Comparison of ENCODE assay signal across 1 cellular context in genomic region chr12:104131609-104132008, GRCh38.
TF ChIP-seq lines count a peak whose summit lies in the region.

No MANE protein-coding gene starts in this region.

TF ChIP-seq in HepG2, 621 proteins besides CTCF, POLR2A, EP300 and RAD21 (continued from another document and continues in another):
- TF ChIP-seq ZNF574 (CRISPR knock-in tag; IDR thresholded peaks at IDR 0.05) (no peak), GABPA (IDR thresholded peaks at IDR 0.05; ENCODE audit: low read depth, low read length) (no peak), GABPA (CRISPR knock-in tag; IDR thresholded peaks at IDR 0.05; ENCODE audit: low read depth) (no peak), ZNF281 (CRISPR knock-in tag; IDR thresholded peaks at IDR 0.05; ENCODE audit: borderline replicate concordance) (peak; percentile 51; the same call in 1 of the 2 replicates), AGO2 (optimal IDR thresholded peaks at IDR 0.05; ENCODE audit: low read depth, low read length) (no peak), TARDBP (CRISPR knock-in tag; IDR thresholded peaks at IDR 0.05) (peak; percentile 61; the same call in 1 of the 2 replicates), LRRFIP1 (CRISPR knock-in tag; conservative IDR thresholded peaks at IDR 0.05) (no peak), PREB (CRISPR knock-in tag; IDR thresholded peaks at IDR 0.05) (no peak), SMARCC2 (IDR thresholded peaks at IDR 0.05) (no peak), GPN1 (CRISPR knock-in tag; IDR thresholded peaks at IDR 0.05; ENCODE audit: borderline replicate concordance) (no peak), MTA3 (CRISPR knock-in tag; IDR thresholded peaks at IDR 0.05) (no peak), PHF21A (CRISPR knock-in tag; IDR thresholded peaks at IDR 0.05) (peak; percentile 57; the same call in 1 of the 2 replicates), THAP8 (CRISPR knock-in tag; IDR thresholded peaks at IDR 0.05; ENCODE audit: borderline replicate concordance) (no peak), TFE3 (CRISPR knock-in tag; IDR thresholded peaks at IDR 0.05) (no peak; the same call in 1 of the 2 replicates), FOXC1 (CRISPR knock-in tag; IDR thresholded peaks at IDR 0.05; ENCODE audit: borderline replicate concordance) (no peak), RORA (CRISPR knock-in tag; IDR thresholded peaks at IDR 0.05) (no peak), ARNTL (CRISPR knock-in tag; IDR thresholded peaks at IDR 0.05) (peak; percentile 81), NFYC (CRISPR knock-in tag; IDR thresholded peaks at IDR 0.05) (no peak), TBX2 (CRISPR knock-in tag; IDR thresholded peaks at IDR 0.05; ENCODE audit: borderline replicate concordance) (peak; percentile 48; the same call in 1 of the 2 replicates), RXRB (CRISPR knock-in tag; IDR thresholded peaks at IDR 0.05; ENCODE audit: borderline replicate concordance) (peak; percentile 98), ZNF563 (CRISPR knock-in tag; IDR thresholded peaks at IDR 0.05) (no peak), LBX2 (CRISPR knock-in tag; IDR thresholded peaks at IDR 0.05; ENCODE audit: borderline replicate concordance) (no peak), MZF1 (CRISPR knock-in tag; IDR thresholded peaks at IDR 0.05; ENCODE audit: borderline replicate concordance) (no peak), ZNF784 (CRISPR knock-in tag; IDR thresholded peaks at IDR 0.05; ENCODE audit: borderline replicate concordance) (no peak), RBM22 (optimal IDR thresholded peaks at IDR 0.05; ENCODE audit: low read length) (no peak), ZBTB33 (CRISPR knock-in tag; IDR thresholded peaks at IDR 0.05) (peak; percentile 52; the same call in 1 of the 2 replicates), HMGXB3 (CRISPR knock-in tag; IDR thresholded peaks at IDR 0.05; ENCODE audit: borderline replicate concordance) (no peak), ZSCAN12 (CRISPR knock-in tag; IDR thresholded peaks at IDR 0.05) (no peak), KLF9 (CRISPR knock-in tag; IDR thresholded peaks at IDR 0.05; ENCODE audit: low read depth) (no peak), NFE2L1 (CRISPR knock-in tag; IDR thresholded peaks at IDR 0.05; ENCODE audit: borderline replicate concordance) (no peak), NBN (conservative IDR thresholded peaks at IDR 0.05) (no peak), ZNF747 (CRISPR knock-in tag; IDR thresholded peaks at IDR 0.05; ENCODE audit: borderline replicate concordance) (no peak), BORCS8-MEF2B (CRISPR knock-in tag; IDR thresholded peaks at IDR 0.05) (no peak), ZBTB49 (CRISPR knock-in tag; IDR thresholded peaks at IDR 0.05; ENCODE audit: borderline replicate concordance) (no peak), RXRA (CRISPR knock-in tag; IDR thresholded peaks at IDR 0.05) (peak; percentile 57; the same call in 1 of the 2 replicates), NFIC (IDR thresholded peaks at IDR 0.05; ENCODE audit: low read length) (peak; percentile 15; the same call in 1 of the 2 replicates)
